Comparison of ENCODE assay signal across 1 cellular context in the genomic region with DNA sequence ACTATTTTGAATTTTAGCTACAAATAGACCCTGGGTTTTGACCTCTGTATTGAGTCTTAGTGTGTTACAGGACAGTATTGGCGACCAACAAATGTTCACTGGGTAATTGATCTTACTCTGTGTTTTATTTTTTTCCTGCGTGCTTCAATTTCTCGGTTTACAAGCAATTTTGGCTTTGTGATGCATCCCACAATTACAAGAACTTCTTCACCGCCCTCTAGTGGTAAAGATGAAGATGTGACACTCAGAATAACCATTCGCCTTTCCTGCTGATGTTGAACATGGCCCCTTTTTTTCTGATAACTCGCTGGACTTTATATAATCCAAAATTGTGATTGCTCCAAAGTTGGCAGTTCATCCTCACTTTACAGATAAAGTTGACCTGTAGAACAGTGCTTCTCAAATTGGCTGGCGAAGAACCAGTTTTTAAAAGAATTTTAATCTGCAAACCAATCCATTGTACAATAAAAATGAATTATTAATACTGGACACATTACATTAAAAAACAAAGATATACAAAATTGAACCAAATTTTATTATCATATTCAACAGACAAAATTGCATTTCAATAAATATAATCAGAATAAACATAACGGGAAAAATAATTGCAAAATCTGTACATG.
TF ChIP-seq lines count a peak whose summit lies in the region.

No MANE protein-coding gene starts in this region.

TF ChIP-seq in GM12878, 131 proteins besides CTCF, POLR2A, EP300 and RAD21 (continued from another document):
- TF ChIP-seq, protein P1, sequence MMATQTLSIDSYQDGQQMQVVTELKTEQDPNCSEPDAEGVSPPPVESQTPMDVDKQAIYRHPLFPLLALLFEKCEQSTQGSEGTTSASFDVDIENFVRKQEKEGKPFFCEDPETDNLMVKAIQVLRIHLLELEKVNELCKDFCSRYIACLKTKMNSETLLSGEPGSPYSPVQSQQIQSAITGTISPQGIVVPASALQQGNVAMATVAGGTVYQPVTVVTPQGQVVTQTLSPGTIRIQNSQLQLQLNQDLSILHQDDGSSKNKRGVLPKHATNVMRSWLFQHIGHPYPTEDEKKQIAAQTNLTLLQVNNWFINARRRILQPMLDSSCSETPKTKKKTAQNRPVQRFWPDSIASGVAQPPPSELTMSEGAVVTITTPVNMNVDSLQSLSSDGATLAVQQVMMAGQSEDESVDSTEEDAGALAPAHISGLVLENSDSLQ (IDR thresholded peaks at IDR 0.05), result no peak
- TF ChIP-seq, protein P2, sequence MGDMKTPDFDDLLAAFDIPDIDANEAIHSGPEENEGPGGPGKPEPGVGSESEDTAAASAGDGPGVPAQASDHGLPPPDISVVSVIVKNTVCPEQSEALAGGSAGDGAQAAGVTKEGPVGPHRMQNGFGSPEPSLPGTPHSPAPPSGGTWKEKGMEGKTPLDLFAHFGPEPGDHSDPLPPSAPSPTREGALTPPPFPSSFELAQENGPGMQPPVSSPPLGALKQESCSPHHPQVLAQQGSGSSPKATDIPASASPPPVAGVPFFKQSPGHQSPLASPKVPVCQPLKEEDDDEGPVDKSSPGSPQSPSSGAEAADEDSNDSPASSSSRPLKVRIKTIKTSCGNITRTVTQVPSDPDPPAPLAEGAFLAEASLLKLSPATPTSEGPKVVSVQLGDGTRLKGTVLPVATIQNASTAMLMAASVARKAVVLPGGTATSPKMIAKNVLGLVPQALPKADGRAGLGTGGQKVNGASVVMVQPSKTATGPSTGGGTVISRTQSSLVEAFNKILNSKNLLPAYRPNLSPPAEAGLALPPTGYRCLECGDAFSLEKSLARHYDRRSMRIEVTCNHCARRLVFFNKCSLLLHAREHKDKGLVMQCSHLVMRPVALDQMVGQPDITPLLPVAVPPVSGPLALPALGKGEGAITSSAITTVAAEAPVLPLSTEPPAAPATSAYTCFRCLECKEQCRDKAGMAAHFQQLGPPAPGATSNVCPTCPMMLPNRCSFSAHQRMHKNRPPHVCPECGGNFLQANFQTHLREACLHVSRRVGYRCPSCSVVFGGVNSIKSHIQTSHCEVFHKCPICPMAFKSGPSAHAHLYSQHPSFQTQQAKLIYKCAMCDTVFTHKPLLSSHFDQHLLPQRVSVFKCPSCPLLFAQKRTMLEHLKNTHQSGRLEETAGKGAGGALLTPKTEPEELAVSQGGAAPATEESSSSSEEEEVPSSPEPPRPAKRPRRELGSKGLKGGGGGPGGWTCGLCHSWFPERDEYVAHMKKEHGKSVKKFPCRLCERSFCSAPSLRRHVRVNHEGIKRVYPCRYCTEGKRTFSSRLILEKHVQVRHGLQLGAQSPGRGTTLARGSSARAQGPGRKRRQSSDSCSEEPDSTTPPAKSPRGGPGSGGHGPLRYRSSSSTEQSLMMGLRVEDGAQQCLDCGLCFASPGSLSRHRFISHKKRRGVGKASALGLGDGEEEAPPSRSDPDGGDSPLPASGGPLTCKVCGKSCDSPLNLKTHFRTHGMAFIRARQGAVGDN (IDR thresholded peaks at IDR 0.05), result no peak
- TF ChIP-seq, protein P3, sequence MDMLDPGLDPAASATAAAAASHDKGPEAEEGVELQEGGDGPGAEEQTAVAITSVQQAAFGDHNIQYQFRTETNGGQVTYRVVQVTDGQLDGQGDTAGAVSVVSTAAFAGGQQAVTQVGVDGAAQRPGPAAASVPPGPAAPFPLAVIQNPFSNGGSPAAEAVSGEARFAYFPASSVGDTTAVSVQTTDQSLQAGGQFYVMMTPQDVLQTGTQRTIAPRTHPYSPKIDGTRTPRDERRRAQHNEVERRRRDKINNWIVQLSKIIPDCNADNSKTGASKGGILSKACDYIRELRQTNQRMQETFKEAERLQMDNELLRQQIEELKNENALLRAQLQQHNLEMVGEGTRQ (IDR thresholded peaks at IDR 0.05; ENCODE audit: borderline replicate concordance, low read depth, low read length), result no peak
- TF ChIP-seq ZNF24 (IDR thresholded peaks at IDR 0.05) (0 out of 2 replicates have a peak, but pooled peaks have one; percentile 49), ATF7 (IDR thresholded peaks at IDR 0.05; ENCODE audit: low read depth) (peak; percentile 26; the same call in 1 of the 2 replicates), RELA (IDR thresholded peaks at IDR 0.05; ENCODE audit: borderline replicate concordance, partially characterized antibody) (no peak), RFX5 (IDR thresholded peaks at IDR 0.05; ENCODE audit: low read depth, low read length) (no peak)
